Comparison of ENCODE assay signal across 17 cellular contexts in genomic region chr6:1631251-1631650, GRCh38. TPM values are rescaled to one million over a fixed set of nuclear protein-coding genes. Genes with fewer than 3 reads are reported as not detected.
DNase-seq lines count a peak whose midpoint lies in the region; ATAC-seq and TF ChIP-seq lines count a peak whose summit lies in the region.
"Had no signal": no experiment of that assay in that cellular context is flagged by ENCODE, and none has a peak within 500 bp of the region (broad histone marks: within the 10 kb centered on the region; RNA-seq: fewer than 3 reads in every experiment).

No MANE protein-coding gene starts in this region.

- peaks cover 32% of the 10 kb centered on the region for H3K4me1 ChIP-seq in HEK293 (ENCODE audit: control insufficient read depth, insufficient read depth, low read length)
- H3K4me1 ChIP-seq in body of pancreas, result no peaks in the 10 kb centered on the region

- peak; percentile 25 for ATAC-seq in body of pancreas
- ATAC-seq in GM21367 (IDR thresholded peaks at IDR 0.05; ENCODE audit: unreplicated experiment), result no peak
- ATAC-seq in GM19397 (IDR thresholded peaks at IDR 0.05; ENCODE audit: unreplicated experiment), result no peak

- H3K4me3 ChIP-seq in HEK293 (ENCODE audit: low read depth, low read length), result no peak overlapping the region
- no peak overlapping the region for H3K4me3 ChIP-seq in body of pancreas
- H3K4me3 ChIP-seq: BLaER1 treated with 17β-estradiol and CSF1 and Interleukin-3, amounts not matched to agents 10 nM and 100 nM had no signal

- H3K27ac ChIP-seq in HEK293 (ENCODE audit: extremely low read depth, low read depth, low read length) (peak overlapping the region; percentile 42), body of pancreas (peak overlapping the region in 3 of 4 donors; percentile 56 to 69 (median 62))
- H3K27ac ChIP-seq: BLaER1 treated with 17β-estradiol and CSF1 and Interleukin-3, amounts not matched to agents 10 nM and 100 nM had no signal

- 85 to 90% methylated on average over 4 of the region's 4 CpGs for WGBS in body of pancreas, 2 donors

- H3K36me3 ChIP-seq in HEK293 (ENCODE audit: control insufficient read depth in 2 of 2, insufficient read depth in 1 of 2, low read length in 2 of 2) (no peaks in the 10 kb centered on the region), body of pancreas (replicated peaks in 1 of 2; ENCODE audit: insufficient read depth in 1 of 2, low read depth in 2 of 2) (no peaks in the 10 kb centered on the region)
- H3K36me3 ChIP-seq: BLaER1 treated with 17β-estradiol and CSF1 and Interleukin-3, amounts not matched to agents 10 nM and 100 nM had no signal

- POLR2A ChIA-PET in HEK293 (lab: Yijun Ruan, JAX), result interaction anchor here (1.7 to 3.0 kb wide), 3 partner anchors 14 to 36 kb away, joined by 6 to 15 read pairs (median 6); partner anchors contain the start of gene FOXC1

- H3K9me3 ChIP-seq in HEK293 (ENCODE audit: control insufficient read depth, insufficient read depth, low read depth, low read length), result no peaks in the 10 kb centered on the region
- no peaks in the 10 kb centered on the region for H3K9me3 ChIP-seq in body of pancreas
- H3K9me3 ChIP-seq: BLaER1 treated with 17β-estradiol and CSF1 and Interleukin-3, amounts not matched to agents 10 nM and 100 nM had no signal

- DNase-seq in body of pancreas (no peak), islet precursor cell (peak; percentile 32), posterior vena cava (ENCODE audit: low spot score) (peak; percentile 44), DMS79 (lab: John Stamatoyannopoulos, UW) (no peak)
- no peak for DNase-seq in activated T-cell treated with anti-CD3 and anti-CD28 coated beads, Interleukin-2, amount 50 U/mL, for 48 hours
- DNase-seq: CD4-positive, CD25-positive, alpha-beta regulatory T cell; CD8-positive, alpha-beta memory T cell; COR-L47; DMS 273 treated with DMSO at 0.1 percent for 48 hours; DMS53; GOT3; H9; KBM-7 had no signal

- TF ChIP-seq CTCF in HEK293 (tag by site-specific recombination; IDR thresholded peaks at IDR 0.05) (no peak), body of pancreas (IDR thresholded peaks at IDR 0.05) (no peak)

- intact Hi-C loops in body of pancreas (cut with DNase I), result loop anchor here (10.0 kb wide), 1 partner anchor 144 kb away; no protein-coding TSS in a partner anchor
- intact Hi-C loops in posterior vena cava (cut with DNase I), result no loop called here

- TF ChIP-seq POLR2A in body of pancreas (IDR thresholded peaks at IDR 0.05), result no peak

- CTCF ChIA-PET in HEK293 (lab: Yijun Ruan, JAX), result interaction anchor here (0.8 kb wide), 1 partner anchor 11 kb away, joined by 3 read pairs; no protein-coding TSS in a partner anchor

- no peaks in the 10 kb centered on the region for H3K27me3 ChIP-seq in body of pancreas

TF ChIP-seq in HEK293, 187 proteins besides CTCF, POLR2A, EP300 and RAD21:
- TF ChIP-seq WT1 (tag by site-specific recombination; IDR thresholded peaks at IDR 0.05) (0 out of 2 replicates have a peak, but pooled peaks have one; percentile 47), ZNF529 (tag by site-specific recombination; IDR thresholded peaks at IDR 0.05; ENCODE audit: insufficient replicate concordance) (no peak)

RNA-seq across cellular contexts. Expression of gene FOXC1, which starts 21.5 kb away (rescaled TPM):
- total RNA-seq in body of pancreas (1 to 10 TPM; 2.0 to 3.6 TPM), posterior vena cava (10 to 100 TPM; 27.6 to 33.5 TPM)
- total RNA-seq: CD4-positive, CD25-positive, alpha-beta regulatory T cell; CD8-positive, alpha-beta memory T cell; H9 had no signal

Comparison
In these comparisons a context has a peak if more than half of its experiments do, and no peak if none do; other contexts are left out.
1. DNase-seq: peak in islet precursor cell (single experiment) and posterior vena cava (single experiment); none in body of pancreas (0 of 4), activated T-cell treated with anti-CD3 and anti-CD28 coated beads, Interleukin-2, amount 50 U/mL, for 48 hours (0 of 2) and DMS79 (single experiment).
2. RNA of gene FOXC1, which starts 21.5 kb away (total RNA-seq): 27.6 to 33.5 TPM in posterior vena cava; 2.0 to 3.6 TPM in body of pancreas; every median in the first group is over 4 times any median in the second.